ENCODE assay signal across 12 cellular contexts in the genomic region with DNA sequence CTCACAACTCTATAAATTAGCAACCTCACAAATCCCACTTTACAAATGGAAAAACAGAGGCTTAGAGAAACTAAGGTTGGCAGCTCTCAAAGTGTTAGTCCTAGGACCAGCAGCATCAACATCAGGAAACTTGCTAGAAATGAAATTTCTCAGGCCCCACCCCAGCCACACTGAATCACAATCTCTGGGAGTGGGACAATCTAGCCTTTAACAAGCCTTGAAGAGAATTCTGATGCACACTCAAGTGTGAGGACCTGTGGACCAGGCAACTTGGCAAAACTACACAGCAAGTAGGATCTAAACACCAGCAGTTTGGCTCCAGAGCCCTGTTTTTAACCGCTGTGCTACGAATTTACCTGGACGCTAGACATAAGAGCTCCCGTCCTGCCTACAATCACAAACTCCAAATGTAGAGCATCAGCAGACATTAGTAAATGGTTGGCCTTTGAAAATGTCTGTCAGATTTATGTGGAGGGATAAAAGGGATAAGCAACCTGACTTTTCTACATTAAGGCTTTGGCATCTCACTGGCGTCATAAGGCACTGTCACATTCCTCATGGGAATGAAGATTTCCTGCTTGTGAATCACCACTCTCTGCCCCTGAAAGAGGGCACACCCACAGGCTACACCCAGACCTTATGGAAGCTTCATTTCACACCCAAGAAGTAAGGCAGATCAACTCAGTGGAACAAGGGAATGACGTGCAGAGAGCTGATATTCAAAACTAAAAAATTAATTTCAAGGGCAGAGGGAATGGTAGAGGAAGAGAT. TPM values are rescaled to one million over a fixed set of nuclear protein-coding genes. Genes with fewer than 3 reads are reported as not detected.
A peak's percentile ranks its signal among the peaks of the same experiment; 100 is the strongest.
DNase-seq lines count a peak whose midpoint lies in the region; ATAC-seq and TF ChIP-seq lines count a peak whose summit lies in the region.
"Had no signal": no experiment of that assay in that cellular context is flagged by ENCODE, and none has a peak within 500 bp of the region (broad histone marks: within the 10 kb centered on the region; RNA-seq: fewer than 3 reads in every experiment).

No MANE protein-coding gene starts in this region.

- ATAC-seq in GM18861 (IDR thresholded peaks at IDR 0.05; ENCODE audit: unreplicated experiment), result no peak
- ATAC-seq: T-cell had no signal

- H3K4me1 ChIP-seq in esophagus squamous epithelium, result peaks cover 25 to 50% (median 27%) of the 10 kb centered on the region in 3 donors

- peak; percentile 92 for DNase-seq in EH (ENCODE audit: low read depth)
- peak; percentile 58 for DNase-seq in SK-MEL-5 (ENCODE audit: low read depth, low spot score)
- no peak for DNase-seq in esophagus squamous epithelium (lab: John Stamatoyannopoulos, UW)
- peak; percentile 86 for DNase-seq in renal cortical epithelial cell (ENCODE audit: low read depth)
- no peak for DNase-seq in RPMI8226
- DNase-seq in effector CD4-positive, alpha-beta T cell, result no peak
- no peak for DNase-seq in activated CD4-positive, alpha-beta T cell treated with anti-CD3 and anti-CD28 coated beads for 1 hour
- DNase-seq: COR-L47, endodermal cell, NCI-H2171 treated with DMSO at 0.1 percent for 48 hours, T-cell had no signal

- peak overlapping the region; percentile 55 to 84 (median 79) for H3K27ac ChIP-seq in esophagus squamous epithelium

- no peak overlapping the region for H3K4me3 ChIP-seq in esophagus squamous epithelium

- no peak for TF ChIP-seq POLR2A in esophagus squamous epithelium (IDR thresholded peaks at IDR 0.05)

- H3K9me3 ChIP-seq in esophagus squamous epithelium, result no peaks in the 10 kb centered on the region

- no peak for TF ChIP-seq CTCF in esophagus squamous epithelium (IDR thresholded peaks at IDR 0.05)

- in situ Hi-C loops in SK-MEL-5 (cut with HindIII; ENCODE audit: low pct_unique_long_range_greater_than_20kb, low sequenced_read_pairs), result no loop called here

- intact Hi-C loops in esophagus squamous epithelium (cut with DNase I), result no loop called here

- H3K36me3 ChIP-seq in esophagus squamous epithelium, result no peaks in the 10 kb centered on the region

- WGBS in esophagus squamous epithelium, 2 donors, result 54 to 68% methylated on average over 6 of the region's 6 CpGs

- H3K27me3 ChIP-seq in esophagus squamous epithelium, result no peaks in the 10 kb centered on the region

RNA-seq across cellular contexts. Expression of a gene that starts 34.5 kb away (rescaled TPM):
- total RNA-seq in SK-MEL-5 (2014; rRNA removed; shearing (Covaris generic)), result 12.2 and 13.2 TPM in 2 replicates
- polyA plus RNA-seq in SK-MEL-5 (2015; cell fraction: cytosol; rRNA removed), result 7.1 and 9.3 TPM in 2 replicates
- 3.9 and 6.4 TPM in 2 replicates for polyA plus RNA-seq in SK-MEL-5 (2015; cell fraction: nucleus; rRNA removed)
- 10 to 100 TPM in 3 of 4 donors, 1 to 10 TPM in 1; 8.8 to 70.8 (median 47.9) TPM for total RNA-seq in esophagus squamous epithelium
- total RNA-seq in renal cortical epithelial cell, result 5.7 and 39.4 TPM in 2 replicates

Comparison
In these comparisons a context has a peak if more than half of its experiments do, and no peak if none do; other contexts are left out.
1. DNase-seq: peak in EH (single experiment), SK-MEL-5 (single experiment) and renal cortical epithelial cell (single experiment); none in esophagus squamous epithelium (single experiment), RPMI8226 (single experiment), effector CD4-positive, alpha-beta T cell (single experiment) and activated CD4-positive, alpha-beta T cell treated with anti-CD3 and anti-CD28 coated beads for 1 hour (single experiment).